In genomic region chr11:469684-470667, GRCh38 we compare ENCODE assay signal across 10 cellular contexts. TPM values are rescaled to one million over a fixed set of nuclear protein-coding genes. Genes with fewer than 3 reads are reported as not detected.
DNase-seq lines count a peak whose midpoint lies in the region; ATAC-seq and TF ChIP-seq lines count a peak whose summit lies in the region.
"Had no signal": no experiment of that assay in that cellular context is flagged by ENCODE, and none has a peak within 500 bp of the region (broad histone marks: within the 10 kb centered on the region; RNA-seq: fewer than 3 reads in every experiment).

No MANE protein-coding gene starts in this region.

- H3K36me3 ChIP-seq in lower lobe of right lung: no peaks in the 10 kb centered on the region
- peaks cover 3% of the 10 kb centered on the region for H3K36me3 ChIP-seq in thymus (ENCODE audit: control insufficient read depth, insufficient read depth)

- H3K4me3 ChIP-seq in lower lobe of right lung (peak overlapping the region; percentile 45), thymus (ENCODE audit: low read length) (no peak overlapping the region)

- peak; percentile 85 to 86 for ATAC-seq in lower lobe of right lung
- ATAC-seq in HG03571 (IDR thresholded peaks at IDR 0.05; ENCODE audit: unreplicated experiment): no peak
- no peak for ATAC-seq in HG02840 (IDR thresholded peaks at IDR 0.05; ENCODE audit: low FRiP score, unreplicated experiment)

- no peaks in the 10 kb centered on the region for H3K9me3 ChIP-seq in lower lobe of right lung
- H3K9me3 ChIP-seq in thymus (ENCODE audit: control insufficient read depth): no peaks in the 10 kb centered on the region

- H3K27me3 ChIP-seq in lower lobe of right lung (ENCODE audit: low read depth): no peaks in the 10 kb centered on the region
- H3K27me3 ChIP-seq in thymus (ENCODE audit: control insufficient read depth, insufficient read depth): no peaks in the 10 kb centered on the region

- intact Hi-C loops in dendritic cell treated with granulocyte-macrophage colony-stimulating factor and Interleukin-4, amounts not matched to agents 40 ng/mL and 50 ng/mL, for 4 days (cut with micrococcal nuclease): no loop called here
- intact Hi-C loops in lower lobe of right lung (cut with DNase I): no loop called here

- H3K4me1 Mint-ChIP-seq in dendritic cell treated with granulocyte-macrophage colony-stimulating factor and Interleukin-4, amounts not matched to agents 40 ng/mL and 50 ng/mL, for 4 days (ENCODE audit: low read depth): peaks cover 27% of the 10 kb centered on the region

- no peaks in the 10 kb centered on the region for H3K27me3 Mint-ChIP-seq in dendritic cell treated with granulocyte-macrophage colony-stimulating factor and Interleukin-4, amounts not matched to agents 40 ng/mL and 50 ng/mL, for 4 days
- H3K27me3 Mint-ChIP-seq: naive B cell had no signal

- no peaks in the 10 kb centered on the region for H3K9me3 Mint-ChIP-seq in dendritic cell treated with granulocyte-macrophage colony-stimulating factor and Interleukin-4, amounts not matched to agents 40 ng/mL and 50 ng/mL, for 4 days
- H3K9me3 Mint-ChIP-seq: naive B cell had no signal

- peaks cover 16% of the 10 kb centered on the region for H3K36me3 Mint-ChIP-seq in dendritic cell treated with granulocyte-macrophage colony-stimulating factor and Interleukin-4, amounts not matched to agents 40 ng/mL and 50 ng/mL, for 4 days (ENCODE audit: low read depth)
- H3K36me3 Mint-ChIP-seq: naive B cell had no signal

- DNase-seq in M059J (ENCODE audit: low read depth): peak; percentile 43
- DNase-seq in lower lobe of right lung: peak; percentile 69
- DNase-seq in activated CD4-positive, CD25-positive, alpha-beta regulatory T cell treated with anti-CD3 and anti-CD28 coated beads, Interleukin-2, amount 50 U/mL, for 72 hours: no peak
- DNase-seq in activated T-cell treated with anti-CD3 and anti-CD28 coated beads for 4 hours: no peak
- DNase-seq: naive B cell had no signal

- peak overlapping the region; percentile 85 for H3K27ac ChIP-seq in lower lobe of right lung
- peak overlapping the region; percentile 47 for H3K27ac ChIP-seq in thymus (ENCODE audit: low read depth)
- H3K27ac ChIP-seq: KMS-11 had no signal

- TF ChIP-seq CTCF in lower lobe of right lung (IDR thresholded peaks at IDR 0.05): peak; percentile 32

- H3K4me1 ChIP-seq in lower lobe of right lung (peaks cover 29% of the 10 kb centered on the region), thymus (ENCODE audit: control insufficient read depth, insufficient read depth, low read length) (no peaks in the 10 kb centered on the region)

- peak overlapping the region; percentile 73 for H3K27ac Mint-ChIP-seq in dendritic cell treated with granulocyte-macrophage colony-stimulating factor and Interleukin-4, amounts not matched to agents 40 ng/mL and 50 ng/mL, for 4 days

- WGBS in thymus: 95% methylated on average over 30 of the region's 30 CpGs

- no peak overlapping the region for H3K4me3 Mint-ChIP-seq in dendritic cell treated with granulocyte-macrophage colony-stimulating factor and Interleukin-4, amounts not matched to agents 40 ng/mL and 50 ng/mL, for 4 days
- H3K4me3 Mint-ChIP-seq: naive B cell had no signal

RNA-seq across cellular contexts. Expression of gene PTDSS2, which starts 19.9 kb away (rescaled TPM):
- 27.5 and 35.5 TPM in 2 replicates for total RNA-seq in M059J (2014; rRNA removed; shearing (Covaris generic))
- 32.9 TPM for total RNA-seq in lower lobe of right lung
- 24.1 TPM for polyA plus RNA-seq in thymus

RNA-seq across cellular contexts. Expression of gene ANO9, which starts 28.2 kb away (rescaled TPM):
- total RNA-seq in M059J (2014; rRNA removed; shearing (Covaris generic)): 0.20 TPM in 1 of 2 replicates, not detected in the other
- total RNA-seq in lower lobe of right lung: 21.6 TPM
- 114 TPM for polyA plus RNA-seq in thymus

RNA-seq across cellular contexts. Expression of gene RNH1, which starts 37.1 kb away (rescaled TPM):
- 169 and 259 TPM in 2 replicates for total RNA-seq in M059J (2014; rRNA removed; shearing (Covaris generic))
- total RNA-seq in lower lobe of right lung: 237 TPM
- polyA plus RNA-seq in thymus: 114 TPM

RNA-seq across cellular contexts. Expression of gene SIGIRR, which starts 55.2 kb away (rescaled TPM):
- 2.5 and 3.4 TPM in 2 replicates for total RNA-seq in M059J (2014; rRNA removed; shearing (Covaris generic))
- total RNA-seq in lower lobe of right lung: 91.8 TPM
- polyA plus RNA-seq in thymus: 153 TPM

Comparison
In these comparisons a context has a peak if more than half of its experiments do, and no peak if none do; other contexts are left out.
1. DNase-seq: peak in M059J (single experiment) and lower lobe of right lung (single experiment); none in activated CD4-positive, CD25-positive, alpha-beta regulatory T cell treated with anti-CD3 and anti-CD28 coated beads, Interleukin-2, amount 50 U/mL, for 72 hours (single experiment) and activated T-cell treated with anti-CD3 and anti-CD28 coated beads for 4 hours (single experiment).
2. ATAC-seq: peak in lower lobe of right lung (2 of 2); none in HG03571 (single experiment) and HG02840 (single experiment).
3. RNA of gene ANO9, which starts 28.2 kb away (total RNA-seq): 21.6 TPM in lower lobe of right lung (single experiment); 0.20 TPM in M059J; every median in the first group is over 10 times any median in the second.